Comparison of ENCODE assay signal across 9 cellular contexts in genomic region chr5:111680737-111681413, GRCh38.
DNase-seq lines count a peak whose midpoint lies in the region; ATAC-seq and TF ChIP-seq lines count a peak whose summit lies in the region.
"Had no signal": no experiment of that assay in that cellular context is flagged by ENCODE, and none has a peak within 500 bp of the region (broad histone marks: within the 10 kb centered on the region; RNA-seq: fewer than 3 reads in every experiment).

No MANE protein-coding gene starts in this region.

- H3K4me1 Mint-ChIP-seq in endothelial cell (ENCODE audit: unreplicated experiment) = peaks cover 29% of the 10 kb centered on the region
- H3K4me1 Mint-ChIP-seq in activated CD8-positive, alpha-beta memory T cell treated with anti-CD3 and anti-CD28 coated beads, Interleukin-2, amount 10 ng/mL, durations not matched to agents 7 days and 5 days = no peaks in the 10 kb centered on the region

- no peaks in the 10 kb centered on the region for H3K9me3 ChIP-seq in mucosa of descending colon

- H3K4me3 ChIP-seq in cardiac fibroblast (replicated peaks in 1 of 2; ENCODE audit: low read depth in 2 of 2, low read length in 2 of 2) (no peak overlapping the region), mucosa of descending colon (no peak overlapping the region), H7 (ENCODE audit: insufficient read depth, low read depth, low read length) (no peak overlapping the region)

- no peaks in the 10 kb centered on the region for H3K27me3 Mint-ChIP-seq in endothelial cell (ENCODE audit: unreplicated experiment)
- H3K27me3 Mint-ChIP-seq in activated CD8-positive, alpha-beta memory T cell treated with anti-CD3 and anti-CD28 coated beads, Interleukin-2, amount 10 ng/mL, durations not matched to agents 7 days and 5 days = peaks cover 11% of the 10 kb centered on the region

- CTCF ChIA-PET in activated CD8-positive, alpha-beta memory T cell treated with anti-CD3 and anti-CD28 coated beads, Interleukin-2, amount 10 ng/mL, durations not matched to agents 7 days and 5 days (lab: Charles Lee) = no interaction called here

- peak; percentile 78 for DNase-seq in AG08395 (ENCODE audit: low spot score)
- DNase-seq in NCI-H146 treated with DMSO at 0.1 percent for 48 hours (lab: John Stamatoyannopoulos, UW; ENCODE audit: unreplicated experiment) = peak; percentile 89
- peak; percentile 96 to 97 for DNase-seq in cardiac fibroblast (ENCODE audit: low read depth in 2 of 2)
- DNase-seq in mucosa of descending colon = peak in 2 of 3 donors; percentile 44 to 74
- no peak for DNase-seq in endothelial cell (ENCODE audit: low spot score)
- DNase-seq in H7 = no peak
- DNase-seq in NCI-H2029 (lab: John Stamatoyannopoulos, UW) = no peak
- no peak for DNase-seq in activated CD8-positive, alpha-beta memory T cell treated with anti-CD3 and anti-CD28 coated beads, Interleukin-2, amount 10 ng/mL, durations not matched to agents 7 days and 5 days

- H3K4me1 ChIP-seq in mucosa of descending colon (ENCODE audit: low read depth) = no peaks in the 10 kb centered on the region

- no peak overlapping the region for H3K27ac Mint-ChIP-seq in endothelial cell (ENCODE audit: unreplicated experiment)
- H3K27ac Mint-ChIP-seq in activated CD8-positive, alpha-beta memory T cell treated with anti-CD3 and anti-CD28 coated beads, Interleukin-2, amount 10 ng/mL, durations not matched to agents 7 days and 5 days = no peak overlapping the region
- H3K27ac Mint-ChIP-seq: T-helper 1 cell treated with Interleukin-12 subunit alpha and Interleukin-12 subunit beta and Interleukin-4 antibody, amounts not matched to agents 30 μg/mL and 1 μg/mL, for 36 hours had no signal

- peak; percentile 96 for ATAC-seq in mucosa of descending colon
- ATAC-seq in activated CD8-positive, alpha-beta memory T cell treated with anti-CD3 and anti-CD28 coated beads, Interleukin-2, amount 10 ng/mL, durations not matched to agents 7 days and 5 days = no peak

- H3K9me3 Mint-ChIP-seq in endothelial cell (ENCODE audit: unreplicated experiment) = no peaks in the 10 kb centered on the region
- no peaks in the 10 kb centered on the region for H3K9me3 Mint-ChIP-seq in activated CD8-positive, alpha-beta memory T cell treated with anti-CD3 and anti-CD28 coated beads, Interleukin-2, amount 10 ng/mL, durations not matched to agents 7 days and 5 days (ENCODE audit: low read depth)
- H3K9me3 Mint-ChIP-seq: T-helper 1 cell treated with Interleukin-12 subunit alpha and Interleukin-12 subunit beta and Interleukin-4 antibody, amounts not matched to agents 30 μg/mL and 1 μg/mL, for 36 hours had no signal

- intact Hi-C loops in mucosa of descending colon (cut with DNase I, micrococcal nuclease) = no loop called here

- H3K4me3 Mint-ChIP-seq in endothelial cell (ENCODE audit: unreplicated experiment) = no peak overlapping the region
- no peak overlapping the region for H3K4me3 Mint-ChIP-seq in activated CD8-positive, alpha-beta memory T cell treated with anti-CD3 and anti-CD28 coated beads, Interleukin-2, amount 10 ng/mL, durations not matched to agents 7 days and 5 days
- H3K4me3 Mint-ChIP-seq: T-helper 1 cell treated with Interleukin-12 subunit alpha and Interleukin-12 subunit beta and Interleukin-4 antibody, amounts not matched to agents 30 μg/mL and 1 μg/mL, for 36 hours had no signal

- TF ChIP-seq CTCF in cardiac fibroblast (IDR thresholded peaks at IDR 0.05; ENCODE audit: low read depth, low read length) = no peak
- no peak for TF ChIP-seq CTCF in mucosa of descending colon (IDR thresholded peaks at IDR 0.05)
- TF ChIP-seq CTCF in endothelial cell (IDR thresholded peaks at IDR 0.05; ENCODE audit: unreplicated experiment) = no peak

- no peaks in the 10 kb centered on the region for H3K27me3 ChIP-seq in H7 (ENCODE audit: control insufficient read depth, insufficient read depth, low read length)

- H3K36me3 Mint-ChIP-seq in endothelial cell (ENCODE audit: low read depth, unreplicated experiment) = no peaks in the 10 kb centered on the region
- H3K36me3 Mint-ChIP-seq in activated CD8-positive, alpha-beta memory T cell treated with anti-CD3 and anti-CD28 coated beads, Interleukin-2, amount 10 ng/mL, durations not matched to agents 7 days and 5 days = no peaks in the 10 kb centered on the region

- H3K36me3 ChIP-seq in mucosa of descending colon (ENCODE audit: low read depth) (no peaks in the 10 kb centered on the region), H7 (replicated peaks; ENCODE audit: control insufficient read depth, insufficient read depth, low read length) (no peaks in the 10 kb centered on the region)

Comparison
In these comparisons a context has a peak if more than half of its experiments do, and no peak if none do; other contexts are left out.
1. DNase-seq: peak in AG08395 (single experiment), NCI-H146 treated with DMSO at 0.1 percent for 48 hours (single experiment), cardiac fibroblast (2 of 2) and mucosa of descending colon (2 of 3); none in endothelial cell (single experiment), H7 (single experiment), NCI-H2029 (single experiment) and activated CD8-positive, alpha-beta memory T cell treated with anti-CD3 and anti-CD28 coated beads, Interleukin-2, amount 10 ng/mL, durations not matched to agents 7 days and 5 days (single experiment).